Comparison of ENCODE assay signal across 10 cellular contexts in genomic region chr18:23528580-23529472, GRCh38. TPM values are rescaled to one million over a fixed set of nuclear protein-coding genes. Genes with fewer than 3 reads are reported as not detected.
DNase-seq lines count a peak whose midpoint lies in the region; ATAC-seq, FAIRE-seq and TF ChIP-seq lines count a peak whose summit lies in the region.
"Had no signal": no experiment of that assay in that cellular context is flagged by ENCODE, and none has a peak within 500 bp of the region (broad histone marks: within the 10 kb centered on the region; RNA-seq: fewer than 3 reads in every experiment).

No MANE protein-coding gene starts in this region.

- H3K79me2 ChIP-seq in hepatocyte, result no peaks in the 10 kb centered on the region

- intact Hi-C loops in activated CD4-positive, alpha-beta T cell treated with anti-CD3 and anti-CD28 coated beads, Interleukin-2, amount 10 ng/mL, durations not matched to agents 24 days and 14 days (cut with micrococcal nuclease), result no loop called here

- no peak overlapping the region for H3K4me2 ChIP-seq in hepatocyte

- H3K9me3 ChIP-seq in hepatocyte (ENCODE audit: low read depth), result no peaks in the 10 kb centered on the region
- H3K9me3 ChIP-seq in subcutaneous abdominal adipose tissue (ENCODE audit: control insufficient read depth in 5 of 5, low read length in 5 of 5), result no peaks in the 10 kb centered on the region

- H3K4me1 Mint-ChIP-seq in activated CD4-positive, alpha-beta T cell treated with anti-CD3 and anti-CD28 coated beads, Interleukin-2, amount 10 ng/mL, durations not matched to agents 24 days and 14 days, result peaks cover 5% of the 10 kb centered on the region
- peaks cover 8% of the 10 kb centered on the region for H3K4me1 Mint-ChIP-seq in activated naive CD8-positive, alpha-beta T cell (ENCODE audit: low read depth)

- no peak for FAIRE-seq in frontal cortex (lab: Jason Lieb, UNC)
- FAIRE-seq: A204.1, HTR-8/SVneo had no signal

- H3K27me3 ChIP-seq in hepatocyte, result no peaks in the 10 kb centered on the region
- no peaks in the 10 kb centered on the region for H3K27me3 ChIP-seq in subcutaneous abdominal adipose tissue (ENCODE audit: control insufficient read depth in 5 of 5, insufficient read depth in 4 of 5, low read length in 5 of 5)

- H3K36me3 Mint-ChIP-seq in activated CD4-positive, alpha-beta T cell treated with anti-CD3 and anti-CD28 coated beads, Interleukin-2, amount 10 ng/mL, durations not matched to agents 24 days and 14 days (ENCODE audit: low read depth), result peaks cover 70% of the 10 kb centered on the region
- H3K36me3 Mint-ChIP-seq in activated naive CD8-positive, alpha-beta T cell, result peaks cover 1% of the 10 kb centered on the region

- TF ChIP-seq CTCF in hepatocyte (IDR thresholded peaks at IDR 0.05; ENCODE audit: poor library complexity), result no peak

- no peaks in the 10 kb centered on the region for H3K36me3 ChIP-seq in hepatocyte (replicated peaks; ENCODE audit: insufficient read depth, low read depth)
- peaks cover 21 to 94% (median 86%) of the 10 kb centered on the region in 5 donors for H3K36me3 ChIP-seq in subcutaneous abdominal adipose tissue (ENCODE audit: control insufficient read depth in 5 of 5, insufficient read depth in 5 of 5, low read length in 5 of 5)

- H3K9me3 Mint-ChIP-seq in activated CD4-positive, alpha-beta T cell treated with anti-CD3 and anti-CD28 coated beads, Interleukin-2, amount 10 ng/mL, durations not matched to agents 24 days and 14 days, result no peaks in the 10 kb centered on the region
- H3K9me3 Mint-ChIP-seq in activated naive CD8-positive, alpha-beta T cell (ENCODE audit: low read depth), result no peaks in the 10 kb centered on the region

- no peaks in the 10 kb centered on the region for H3K9me2 ChIP-seq in hepatocyte (replicated peaks; ENCODE audit: insufficient read depth)

- no peak overlapping the region for H3K4me3 Mint-ChIP-seq in activated CD4-positive, alpha-beta T cell treated with anti-CD3 and anti-CD28 coated beads, Interleukin-2, amount 10 ng/mL, durations not matched to agents 24 days and 14 days
- no peak overlapping the region for H3K4me3 Mint-ChIP-seq in activated naive CD8-positive, alpha-beta T cell

- peak overlapping the region; percentile 48 for H3K27ac Mint-ChIP-seq in activated CD4-positive, alpha-beta T cell treated with anti-CD3 and anti-CD28 coated beads, Interleukin-2, amount 10 ng/mL, durations not matched to agents 24 days and 14 days
- peak overlapping the region; percentile 54 for H3K27ac Mint-ChIP-seq in activated naive CD8-positive, alpha-beta T cell

- DNase-seq in activated CD4-positive, alpha-beta T cell treated with anti-CD3 and anti-CD28 coated beads, Interleukin-2, amount 10 ng/mL, durations not matched to agents 24 days and 14 days, result no peak
- no peak for DNase-seq in activated CD4-positive, alpha-beta T cell treated with anti-CD3 and anti-CD28 coated beads, Interleukin-2, amount 50 U/mL, for 48 hours
- DNase-seq in hepatocyte (ENCODE audit: low spot score), result no peak
- DNase-seq in frontal cortex (ENCODE audit: low spot score in 2 of 2), result no peak

- no peak overlapping the region for H3K4me3 ChIP-seq in hepatocyte
- H3K4me3 ChIP-seq in subcutaneous abdominal adipose tissue (ENCODE audit: low read depth in 1 of 5, low read length in 5 of 5), result no peak overlapping the region

- H3K9ac ChIP-seq in subcutaneous abdominal adipose tissue (ENCODE audit: low read length in 5 of 5), result no peak overlapping the region

- H4K20me1 ChIP-seq in hepatocyte (ENCODE audit: insufficient read depth, poor library complexity, severe bottlenecking), result no peaks in the 10 kb centered on the region

- no peaks in the 10 kb centered on the region for H3K27me3 Mint-ChIP-seq in activated CD4-positive, alpha-beta T cell treated with anti-CD3 and anti-CD28 coated beads, Interleukin-2, amount 10 ng/mL, durations not matched to agents 24 days and 14 days
- H3K27me3 Mint-ChIP-seq in activated naive CD8-positive, alpha-beta T cell, result no peaks in the 10 kb centered on the region

- H3K27ac ChIP-seq in hepatocyte (peak overlapping the region; percentile 73), subcutaneous abdominal adipose tissue (ENCODE audit: low read depth, low read length) (peak overlapping the region; percentile 67)

- ATAC-seq in GM19467 (IDR thresholded peaks at IDR 0.05; ENCODE audit: unreplicated experiment) (no peak), HG03520 (IDR thresholded peaks at IDR 0.05; ENCODE audit: unreplicated experiment) (no peak)

- WGBS in hepatocyte (ENCODE audit: low lambda C conversion rate, missing lambda C conversion rate), result 86% methylated on average over 20 of the region's 20 CpGs

- H2AFZ ChIP-seq in hepatocyte, result no peak overlapping the region

- no peaks in the 10 kb centered on the region for H3K4me1 ChIP-seq in hepatocyte (ENCODE audit: insufficient read depth)
- peaks cover 0 to 9% (median 4%) of the 10 kb centered on the region in 5 donors for H3K4me1 ChIP-seq in subcutaneous abdominal adipose tissue (ENCODE audit: control insufficient read depth in 5 of 5, insufficient read depth in 5 of 5, low read length in 5 of 5)

RNA-seq across cellular contexts. Expression of gene RMC1, which starts 25.5 kb away (rescaled TPM):
- 51.0 and 52.8 TPM in 2 replicates for total RNA-seq in activated CD4-positive, alpha-beta T cell treated with anti-CD3 and anti-CD28 coated beads, Interleukin-2, amount 10 ng/mL, durations not matched to agents 24 days and 14 days
- 20.8 and 26.6 TPM in 2 replicates for total RNA-seq in hepatocyte
- 26.9 and 37.1 TPM in 2 replicates for polyA plus RNA-seq in hepatocyte
- 44.8 TPM for total RNA-seq in frontal cortex

RNA-seq across cellular contexts. Expression of gene NPC1, which starts 57.5 kb away (rescaled TPM):
- 26.3 and 29.9 TPM in 2 replicates for total RNA-seq in activated CD4-positive, alpha-beta T cell treated with anti-CD3 and anti-CD28 coated beads, Interleukin-2, amount 10 ng/mL, durations not matched to agents 24 days and 14 days
- total RNA-seq in hepatocyte (57.5 and 77.2 TPM in 2 replicates), frontal cortex (30.2 TPM)
- 52.5 and 54.0 TPM in 2 replicates for polyA plus RNA-seq in hepatocyte
